ENCODE assay signal across 1 cellular context in genomic region chr3:150376001-150376848, GRCh38.
TF ChIP-seq lines count a peak whose summit lies in the region.

No MANE protein-coding gene starts in this region.

TF ChIP-seq in K562, 482 proteins besides CTCF, POLR2A, EP300 and RAD21 (continued from another document and continues in another):
- TF ChIP-seq, protein P1, sequence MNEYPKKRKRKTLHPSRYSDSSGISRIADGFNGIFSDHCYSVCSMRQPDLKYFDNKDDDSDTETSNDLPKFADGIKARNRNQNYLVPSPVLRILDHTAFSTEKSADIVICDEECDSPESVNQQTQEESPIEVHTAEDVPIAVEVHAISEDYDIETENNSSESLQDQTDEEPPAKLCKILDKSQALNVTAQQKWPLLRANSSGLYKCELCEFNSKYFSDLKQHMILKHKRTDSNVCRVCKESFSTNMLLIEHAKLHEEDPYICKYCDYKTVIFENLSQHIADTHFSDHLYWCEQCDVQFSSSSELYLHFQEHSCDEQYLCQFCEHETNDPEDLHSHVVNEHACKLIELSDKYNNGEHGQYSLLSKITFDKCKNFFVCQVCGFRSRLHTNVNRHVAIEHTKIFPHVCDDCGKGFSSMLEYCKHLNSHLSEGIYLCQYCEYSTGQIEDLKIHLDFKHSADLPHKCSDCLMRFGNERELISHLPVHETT (CRISPR knock-in tag; conservative IDR thresholded peaks at IDR 0.05 in 1 of 2, IDR thresholded peaks at IDR 0.05 in 1 of 2), result no peak; a peak in 1 of 4 replicates
- TF ChIP-seq SP2 (IDR thresholded peaks at IDR 0.05; ENCODE audit: extremely low read depth, low read depth, low read length, poor library complexity, severe bottlenecking) (no peak), ZNF354B (CRISPR knock-in tag; IDR thresholded peaks at IDR 0.05) (no peak), JUNB (CRISPR knock-in tag; conservative IDR thresholded peaks at IDR 0.05) (no peak), MCM2 (IDR thresholded peaks at IDR 0.05; ENCODE audit: low read depth) (no peak), JUND (IDR thresholded peaks at IDR 0.05; ENCODE audit: borderline replicate concordance, low read depth, low read length) (no peak), JUND (tag; IDR thresholded peaks at IDR 0.05; ENCODE audit: borderline replicate concordance, low read depth, low read length) (peak; percentile 25; the same call in 1 of the 3 replicates), ETS2 (tag; IDR thresholded peaks at IDR 0.05; ENCODE audit: borderline replicate concordance, poor library complexity, severe bottlenecking) (no peak), POLR3G (IDR thresholded peaks at IDR 0.05; ENCODE audit: extremely low read depth, insufficient read length, insufficient replicate concordance) (no peak), PPARD (CRISPR knock-in tag; IDR thresholded peaks at IDR 0.05) (no peak), ZNF592 (IDR thresholded peaks at IDR 0.05) (peak; percentile 88; the same call in 1 of the 2 replicates), ZNF780A (CRISPR knock-in tag; IDR thresholded peaks at IDR 0.05) (no peak), ZC3H8 (IDR thresholded peaks at IDR 0.05) (no peak), CBFA2T2 (conservative IDR thresholded peaks at IDR 0.05) (no peak), SMAD3 (CRISPR knock-in tag; conservative IDR thresholded peaks at IDR 0.05) (no peak; the same call in 1 of the 2 replicates), CEBPB (tag; IDR thresholded peaks at IDR 0.05) (peak; percentile 97), TRIM24 (IDR thresholded peaks at IDR 0.05) (peak; percentile 92 to 94), RBM17 (IDR thresholded peaks at IDR 0.05; ENCODE audit: borderline replicate concordance, low read depth, low read length) (no peak), NR3C1 (CRISPR knock-in tag; IDR thresholded peaks at IDR 0.05) (no peak), SUPT5H (IDR thresholded peaks at IDR 0.05) (no peak), ZNF76 (CRISPR knock-in tag; IDR thresholded peaks at IDR 0.05; ENCODE audit: borderline replicate concordance) (0 out of 2 replicates have a peak, but pooled peaks have one; percentile 39), STAT5A (IDR thresholded peaks at IDR 0.05; ENCODE audit: borderline replicate concordance, low read length) (no peak), RBM39 (optimal IDR thresholded peaks at IDR 0.05; ENCODE audit: low read depth, low read length) (no peak), MTA1 (IDR thresholded peaks at IDR 0.05; ENCODE audit: borderline replicate concordance) (no peak), BCL6 (CRISPR knock-in tag; IDR thresholded peaks at IDR 0.05) (no peak), GABPB1 (CRISPR knock-in tag; IDR thresholded peaks at IDR 0.05) (no peak), ZNF175 (CRISPR knock-in tag; IDR thresholded peaks at IDR 0.05; ENCODE audit: low read depth) (peak; percentile 96), ERF (CRISPR knock-in tag; IDR thresholded peaks at IDR 0.05) (no peak), ZNF146 (CRISPR knock-in tag; IDR thresholded peaks at IDR 0.05; ENCODE audit: unreplicated experiment) (no peak), E2F3 (CRISPR knock-in tag; IDR thresholded peaks at IDR 0.05) (no peak), PTRF (tag; IDR thresholded peaks at IDR 0.05) (no peak; the same call in 1 of the 2 replicates), ZNF668 (CRISPR knock-in tag; IDR thresholded peaks at IDR 0.05) (no peak), BCLAF1 (IDR thresholded peaks at IDR 0.05; ENCODE audit: borderline replicate concordance in 1 of 2, control insufficient read depth in 1 of 2, low read depth in 2 of 2, low read length in 1 of 2) (no peak), GATA2 (CRISPR knock-in tag; IDR thresholded peaks at IDR 0.05) (no peak), ZNF24 (IDR thresholded peaks at IDR 0.05) (no peak), NFXL1 (CRISPR knock-in tag; IDR thresholded peaks at IDR 0.05) (no peak), CCNT2 (IDR thresholded peaks at IDR 0.05; ENCODE audit: borderline replicate concordance, extremely low read depth, insufficient read length, low read depth, low read length) (no peak), NCOA6 (IDR thresholded peaks at IDR 0.05) (no peak), EGR1 (conservative IDR thresholded peaks at IDR 0.05) (no peak), MTA2 (IDR thresholded peaks at IDR 0.05; ENCODE audit: low read depth) (no peak), PATZ1 (CRISPR knock-in tag; IDR thresholded peaks at IDR 0.05; ENCODE audit: borderline replicate concordance) (no peak), PHB (CRISPR knock-in tag; IDR thresholded peaks at IDR 0.05) (no peak)
- TF ChIP-seq, protein P2, sequence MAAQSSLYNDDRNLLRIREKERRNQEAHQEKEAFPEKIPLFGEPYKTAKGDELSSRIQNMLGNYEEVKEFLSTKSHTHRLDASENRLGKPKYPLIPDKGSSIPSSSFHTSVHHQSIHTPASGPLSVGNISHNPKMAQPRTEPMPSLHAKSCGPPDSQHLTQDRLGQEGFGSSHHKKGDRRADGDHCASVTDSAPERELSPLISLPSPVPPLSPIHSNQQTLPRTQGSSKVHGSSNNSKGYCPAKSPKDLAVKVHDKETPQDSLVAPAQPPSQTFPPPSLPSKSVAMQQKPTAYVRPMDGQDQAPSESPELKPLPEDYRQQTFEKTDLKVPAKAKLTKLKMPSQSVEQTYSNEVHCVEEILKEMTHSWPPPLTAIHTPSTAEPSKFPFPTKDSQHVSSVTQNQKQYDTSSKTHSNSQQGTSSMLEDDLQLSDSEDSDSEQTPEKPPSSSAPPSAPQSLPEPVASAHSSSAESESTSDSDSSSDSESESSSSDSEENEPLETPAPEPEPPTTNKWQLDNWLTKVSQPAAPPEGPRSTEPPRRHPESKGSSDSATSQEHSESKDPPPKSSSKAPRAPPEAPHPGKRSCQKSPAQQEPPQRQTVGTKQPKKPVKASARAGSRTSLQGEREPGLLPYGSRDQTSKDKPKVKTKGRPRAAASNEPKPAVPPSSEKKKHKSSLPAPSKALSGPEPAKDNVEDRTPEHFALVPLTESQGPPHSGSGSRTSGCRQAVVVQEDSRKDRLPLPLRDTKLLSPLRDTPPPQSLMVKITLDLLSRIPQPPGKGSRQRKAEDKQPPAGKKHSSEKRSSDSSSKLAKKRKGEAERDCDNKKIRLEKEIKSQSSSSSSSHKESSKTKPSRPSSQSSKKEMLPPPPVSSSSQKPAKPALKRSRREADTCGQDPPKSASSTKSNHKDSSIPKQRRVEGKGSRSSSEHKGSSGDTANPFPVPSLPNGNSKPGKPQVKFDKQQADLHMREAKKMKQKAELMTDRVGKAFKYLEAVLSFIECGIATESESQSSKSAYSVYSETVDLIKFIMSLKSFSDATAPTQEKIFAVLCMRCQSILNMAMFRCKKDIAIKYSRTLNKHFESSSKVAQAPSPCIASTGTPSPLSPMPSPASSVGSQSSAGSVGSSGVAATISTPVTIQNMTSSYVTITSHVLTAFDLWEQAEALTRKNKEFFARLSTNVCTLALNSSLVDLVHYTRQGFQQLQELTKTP (IDR thresholded peaks at IDR 0.05; ENCODE audit: low read depth in 1 of 2, partially characterized antibody in 2 of 2), result no peak
- TF ChIP-seq, protein P3, sequence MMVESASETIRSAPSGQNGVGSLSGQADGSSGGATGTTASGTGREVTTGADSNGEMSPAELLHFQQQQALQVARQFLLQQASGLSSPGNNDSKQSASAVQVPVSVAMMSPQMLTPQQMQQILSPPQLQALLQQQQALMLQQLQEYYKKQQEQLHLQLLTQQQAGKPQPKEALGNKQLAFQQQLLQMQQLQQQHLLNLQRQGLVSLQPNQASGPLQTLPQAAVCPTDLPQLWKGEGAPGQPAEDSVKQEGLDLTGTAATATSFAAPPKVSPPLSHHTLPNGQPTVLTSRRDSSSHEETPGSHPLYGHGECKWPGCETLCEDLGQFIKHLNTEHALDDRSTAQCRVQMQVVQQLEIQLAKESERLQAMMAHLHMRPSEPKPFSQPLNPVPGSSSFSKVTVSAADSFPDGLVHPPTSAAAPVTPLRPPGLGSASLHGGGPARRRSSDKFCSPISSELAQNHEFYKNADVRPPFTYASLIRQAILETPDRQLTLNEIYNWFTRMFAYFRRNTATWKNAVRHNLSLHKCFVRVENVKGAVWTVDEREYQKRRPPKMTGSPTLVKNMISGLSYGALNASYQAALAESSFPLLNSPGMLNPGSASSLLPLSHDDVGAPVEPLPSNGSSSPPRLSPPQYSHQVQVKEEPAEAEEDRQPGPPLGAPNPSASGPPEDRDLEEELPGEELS (CRISPR knock-in tag; IDR thresholded peaks at IDR 0.05; ENCODE audit: borderline replicate concordance), result no peak
- TF ChIP-seq, protein P4, sequence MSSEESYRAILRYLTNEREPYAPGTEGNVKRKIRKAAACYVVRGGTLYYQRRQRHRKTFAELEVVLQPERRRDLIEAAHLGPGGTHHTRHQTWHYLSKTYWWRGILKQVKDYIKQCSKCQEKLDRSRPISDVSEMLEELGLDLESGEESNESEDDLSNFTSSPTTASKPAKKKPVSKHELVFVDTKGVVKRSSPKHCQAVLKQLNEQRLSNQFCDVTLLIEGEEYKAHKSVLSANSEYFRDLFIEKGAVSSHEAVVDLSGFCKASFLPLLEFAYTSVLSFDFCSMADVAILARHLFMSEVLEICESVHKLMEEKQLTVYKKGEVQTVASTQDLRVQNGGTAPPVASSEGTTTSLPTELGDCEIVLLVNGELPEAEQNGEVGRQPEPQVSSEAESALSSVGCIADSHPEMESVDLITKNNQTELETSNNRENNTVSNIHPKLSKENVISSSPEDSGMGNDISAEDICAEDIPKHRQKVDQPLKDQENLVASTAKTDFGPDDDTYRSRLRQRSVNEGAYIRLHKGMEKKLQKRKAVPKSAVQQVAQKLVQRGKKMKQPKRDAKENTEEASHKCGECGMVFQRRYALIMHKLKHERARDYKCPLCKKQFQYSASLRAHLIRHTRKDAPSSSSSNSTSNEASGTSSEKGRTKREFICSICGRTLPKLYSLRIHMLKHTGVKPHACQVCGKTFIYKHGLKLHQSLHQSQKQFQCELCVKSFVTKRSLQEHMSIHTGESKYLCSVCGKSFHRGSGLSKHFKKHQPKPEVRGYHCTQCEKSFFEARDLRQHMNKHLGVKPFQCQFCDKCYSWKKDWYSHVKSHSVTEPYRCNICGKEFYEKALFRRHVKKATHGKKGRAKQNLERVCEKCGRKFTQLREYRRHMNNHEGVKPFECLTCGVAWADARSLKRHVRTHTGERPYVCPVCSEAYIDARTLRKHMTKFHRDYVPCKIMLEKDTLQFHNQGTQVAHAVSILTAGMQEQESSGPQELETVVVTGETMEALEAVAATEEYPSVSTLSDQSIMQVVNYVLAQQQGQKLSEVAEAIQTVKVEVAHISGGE (CRISPR knock-in tag; IDR thresholded peaks at IDR 0.05), result no peak
